Comparison of ENCODE assay signal across 11 cellular contexts in genomic region chr15:59255647-59256380, GRCh38. TPM values are rescaled to one million over a fixed set of nuclear protein-coding genes. Genes with fewer than 3 reads are reported as not detected.
DNase-seq lines count a peak whose midpoint lies in the region; ATAC-seq and TF ChIP-seq lines count a peak whose summit lies in the region.
"Had no signal": no experiment of that assay in that cellular context is flagged by ENCODE, and none has a peak within 500 bp of the region (broad histone marks: within the 10 kb centered on the region; RNA-seq: fewer than 3 reads in every experiment).

No MANE protein-coding gene starts in this region.

- ATAC-seq in activated CD8-positive, alpha-beta memory T cell treated with anti-CD3 and anti-CD28 coated beads, Interleukin-2, amount 10 ng/mL, durations not matched to agents 7 days and 5 days, result peak; percentile 79
- ATAC-seq in HG03159 (IDR thresholded peaks at IDR 0.05; ENCODE audit: unreplicated experiment), result no peak

- 89 to 92% methylated on average over 3 to 7 of the region's 7 CpGs for WGBS in endodermal cell (ENCODE audit: insufficient coverage in 1 of 2, insufficient read length in 1 of 2), 2 experiments

- peaks cover 3% of the 10 kb centered on the region for H3K27me3 Mint-ChIP-seq in activated CD8-positive, alpha-beta memory T cell treated with anti-CD3 and anti-CD28 coated beads, Interleukin-2, amount 10 ng/mL, durations not matched to agents 7 days and 5 days
- H3K27me3 Mint-ChIP-seq in endodermal cell (ENCODE audit: insufficient read depth), result no peaks in the 10 kb centered on the region

- no peaks in the 10 kb centered on the region for H3K9me2 ChIP-seq in PC-9 (ENCODE audit: insufficient read depth)

- H3K36me3 ChIP-seq in PC-9 (ENCODE audit: low read depth) (peaks cover 28% of the 10 kb centered on the region; the same call in 1 of the 2 replicates), endodermal cell (ENCODE audit: control insufficient read depth, insufficient read depth, low read length) (peaks cover 6% of the 10 kb centered on the region)
- H3K36me3 ChIP-seq: lower lobe of right lung had no signal

- H4K20me1 ChIP-seq in PC-9 (ENCODE audit: insufficient read depth), result no peaks in the 10 kb centered on the region

- no peaks in the 10 kb centered on the region for H3K27me3 ChIP-seq in PC-9 (ENCODE audit: insufficient read depth, low read depth)
- no peaks in the 10 kb centered on the region for H3K27me3 ChIP-seq in endodermal cell (ENCODE audit: control insufficient read depth, insufficient read depth, low read length, poor library complexity, severe bottlenecking)
- H3K27me3 ChIP-seq: sigmoid colon had no signal

- CTCF ChIA-PET in activated CD8-positive, alpha-beta memory T cell treated with anti-CD3 and anti-CD28 coated beads, Interleukin-2, amount 10 ng/mL, durations not matched to agents 7 days and 5 days (lab: Charles Lee), result interaction anchor here (1.0 to 1.3 kb wide), 2 partner anchors 13 to 119 kb away, joined by 3 read pairs; no protein-coding TSS in a partner anchor
- CTCF ChIA-PET in PC-9 (lab: Charles Lee), result interaction anchor here (1.0 kb wide), 1 partner anchor 81 kb away, joined by 4 read pairs; no protein-coding TSS in a partner anchor

- POLR2A ChIA-PET in PC-9 (lab: Charles Lee; ENCODE audit: unreplicated experiment), result interaction anchor here (0.7 kb wide), 3 partner anchors 44 to 246 kb away, joined by 4 to 5 read pairs (median 5); no protein-coding TSS in a partner anchor

- intact Hi-C loops in PC-9 (cut with micrococcal nuclease; ENCODE audit: unreplicated experiment), result loop anchor here (1.0 kb wide), 3 partner anchors 20 to 42 kb away; no protein-coding TSS in a partner anchor

- TF ChIP-seq CTCF in PC-9 (conservative IDR thresholded peaks at IDR 0.05) (no peak), choroid plexus epithelial cell (conservative IDR thresholded peaks at IDR 0.05; ENCODE audit: low read depth, low read length) (no peak), endodermal cell (conservative IDR thresholded peaks at IDR 0.05) (no peak)

- no peaks in the 10 kb centered on the region for H3K9me3 ChIP-seq in PC-9 (ENCODE audit: insufficient read depth, low read depth)
- no peaks in the 10 kb centered on the region for H3K9me3 ChIP-seq in endodermal cell (ENCODE audit: control insufficient read depth, low read length)
- H3K9me3 ChIP-seq: lower lobe of right lung, sigmoid colon had no signal

- H3K27ac ChIP-seq in PC-9 (peak overlapping the region; percentile 90), endodermal cell (ENCODE audit: low read depth, low read length) (no peak overlapping the region)
- H3K27ac ChIP-seq: lower lobe of right lung, sigmoid colon had no signal

- peak overlapping the region; percentile 67 for H3K4me2 ChIP-seq in PC-9

- H3K9me3 Mint-ChIP-seq in activated CD8-positive, alpha-beta memory T cell treated with anti-CD3 and anti-CD28 coated beads, Interleukin-2, amount 10 ng/mL, durations not matched to agents 7 days and 5 days (ENCODE audit: low read depth), result no peaks in the 10 kb centered on the region
- H3K9me3 Mint-ChIP-seq in endodermal cell, result no peaks in the 10 kb centered on the region

- BruUV-seq in PC-9 (replicated peaks; lab: Mats Ljungman, UMichigan), result TSS peak; percentile 49

- H3K36me3 Mint-ChIP-seq in activated CD8-positive, alpha-beta memory T cell treated with anti-CD3 and anti-CD28 coated beads, Interleukin-2, amount 10 ng/mL, durations not matched to agents 7 days and 5 days, result peaks cover 27% of the 10 kb centered on the region
- H3K36me3 Mint-ChIP-seq in endodermal cell (ENCODE audit: low read depth), result no peaks in the 10 kb centered on the region

- peaks cover 52% of the 10 kb centered on the region for H3K4me1 Mint-ChIP-seq in activated CD8-positive, alpha-beta memory T cell treated with anti-CD3 and anti-CD28 coated beads, Interleukin-2, amount 10 ng/mL, durations not matched to agents 7 days and 5 days
- peaks cover 1% of the 10 kb centered on the region for H3K4me1 Mint-ChIP-seq in endodermal cell

- H3F3A ChIP-seq in PC-9 (ENCODE audit: insufficient read depth, low read depth), result peaks cover 61% of the 10 kb centered on the region

- no peak overlapping the region for H3K4me3 ChIP-seq in PC-9
- no peak overlapping the region for H3K4me3 ChIP-seq in choroid plexus epithelial cell (ENCODE audit: low read depth, low read length)
- no peak overlapping the region for H3K4me3 ChIP-seq in endodermal cell (ENCODE audit: low read length)
- H3K4me3 ChIP-seq: lower lobe of right lung, sigmoid colon had no signal

- no peak overlapping the region for H3K9ac ChIP-seq in endodermal cell (ENCODE audit: extremely low read depth, low read length, poor library complexity, severe bottlenecking)

- H3K4me3 Mint-ChIP-seq in activated CD8-positive, alpha-beta memory T cell treated with anti-CD3 and anti-CD28 coated beads, Interleukin-2, amount 10 ng/mL, durations not matched to agents 7 days and 5 days, result no peak overlapping the region
- no peak overlapping the region for H3K4me3 Mint-ChIP-seq in endodermal cell

- DNase-seq in activated CD8-positive, alpha-beta memory T cell treated with anti-CD3 and anti-CD28 coated beads, Interleukin-2, amount 10 ng/mL, durations not matched to agents 7 days and 5 days, result peak; percentile 79
- DNase-seq in activated CD8-positive, alpha-beta memory T cell treated with anti-CD3 and anti-CD28 coated beads for 24 hours, result no peak
- DNase-seq in PC-9 (peak; percentile 46 to 93), choroid plexus epithelial cell (ENCODE audit: low read depth) (peak; percentile 9), globus pallidus (ENCODE audit: low spot score) (no peak), endodermal cell (no peak)
- DNase-seq in stimulated activated naive CD4-positive, alpha-beta T cell treated with Interleukin-2 at 50 U/mL for 16 hours (lab: John Stamatoyannopoulos, UW), result peak; percentile 7
- DNase-seq: lower lobe of right lung, sigmoid colon had no signal

- peaks cover 55% of the 10 kb centered on the region for H3K79me2 ChIP-seq in PC-9 (ENCODE audit: low read depth)

- no peak overlapping the region for H2AFZ ChIP-seq in PC-9

- peak overlapping the region; percentile 71 for H3K27ac Mint-ChIP-seq in activated CD8-positive, alpha-beta memory T cell treated with anti-CD3 and anti-CD28 coated beads, Interleukin-2, amount 10 ng/mL, durations not matched to agents 7 days and 5 days
- H3K27ac Mint-ChIP-seq in endodermal cell, result no peak overlapping the region

- H3K4me1 ChIP-seq in PC-9 (replicated peaks; ENCODE audit: insufficient read depth) (peaks cover 65% of the 10 kb centered on the region), endodermal cell (ENCODE audit: control insufficient read depth, insufficient read depth, low read length) (no peaks in the 10 kb centered on the region)
- H3K4me1 ChIP-seq: lower lobe of right lung, sigmoid colon had no signal

RNA-seq across cellular contexts. Expression of gene LDHAL6B, which starts 49.2 kb away (rescaled TPM):
- total RNA-seq in activated CD8-positive, alpha-beta memory T cell treated with anti-CD3 and anti-CD28 coated beads, Interleukin-2, amount 10 ng/mL, durations not matched to agents 7 days and 5 days, result not detected
- total RNA-seq in PC-9 (2021) (not detected in 2 replicates), endodermal cell (not detected)
- polyA plus RNA-seq in endodermal cell (2013, experiment 1 of 2), result not detected
- not detected for polyA plus RNA-seq in endodermal cell (2013, experiment 2 of 2)
- total RNA-seq: LHCN-M2, lower lobe of right lung, sigmoid colon had no signal
- polyA plus RNA-seq: sigmoid colon had no signal

Comparison
In these comparisons a context has a peak if more than half of its experiments do, and no peak if none do; other contexts are left out.
1. DNase-seq: peak in activated CD8-positive, alpha-beta memory T cell treated with anti-CD3 and anti-CD28 coated beads, Interleukin-2, amount 10 ng/mL, durations not matched to agents 7 days and 5 days (single experiment), PC-9 (2 of 2), choroid plexus epithelial cell (single experiment) and stimulated activated naive CD4-positive, alpha-beta T cell treated with Interleukin-2 at 50 U/mL for 16 hours (single experiment); none in activated CD8-positive, alpha-beta memory T cell treated with anti-CD3 and anti-CD28 coated beads for 24 hours (single experiment), globus pallidus (single experiment) and endodermal cell (single experiment).